11 cellular contexts compared by ENCODE assay signal in the genomic region with DNA sequence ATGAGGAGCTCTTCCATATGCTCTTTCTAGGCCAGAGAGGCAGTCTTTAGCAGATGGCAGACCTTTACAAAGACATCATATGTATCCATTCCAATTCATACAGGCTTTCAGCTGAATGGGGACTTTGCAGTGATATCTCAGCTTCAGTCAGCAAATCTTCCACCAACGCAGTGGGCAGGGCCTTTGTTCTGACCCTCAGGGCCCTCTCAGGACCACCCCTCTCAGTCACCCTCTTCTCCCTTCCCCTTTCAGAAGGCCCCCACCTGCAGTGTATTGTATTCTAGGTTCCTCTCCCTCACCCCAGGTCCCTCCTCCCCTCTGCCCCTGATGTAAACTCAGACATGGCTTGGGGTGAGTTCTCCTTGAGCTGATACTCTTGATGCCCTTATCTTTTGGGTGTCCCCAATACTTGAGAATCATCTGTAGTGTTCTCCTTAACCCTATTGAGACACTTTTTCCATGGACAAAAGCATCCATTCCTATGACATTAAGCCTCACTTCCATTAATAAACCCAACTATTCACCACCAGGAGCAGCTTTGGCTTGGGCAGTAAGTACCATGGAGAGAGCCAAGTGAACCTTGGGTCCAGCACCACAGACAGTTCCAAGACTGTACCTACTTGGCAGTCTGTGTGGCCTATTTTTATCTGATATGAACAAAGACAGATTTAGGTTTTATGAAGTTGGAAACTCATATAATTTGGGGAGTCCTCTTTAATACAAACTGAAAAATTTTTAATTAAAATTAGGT.
A peak's percentile ranks its signal among the peaks of the same experiment; 100 is the strongest.
DNase-seq lines count a peak whose midpoint lies in the region; ATAC-seq, FAIRE-seq and TF ChIP-seq lines count a peak whose summit lies in the region.
"Had no signal": no experiment of that assay in that cellular context is flagged by ENCODE, and none has a peak within 500 bp of the region (broad histone marks: within the 10 kb centered on the region; RNA-seq: fewer than 3 reads in every experiment).

No MANE protein-coding gene starts in this region.

- CTCF ChIA-PET in MCF 10A (lab: Yijun Ruan, JAX) = interaction anchor here (0.5 to 3.6 kb wide), 9 partner anchors 8 to 1216 kb away, joined by 3 to 25 read pairs (median 4); no protein-coding TSS in a partner anchor

- no peak overlapping the region for H3K27ac Mint-ChIP-seq in MCF 10A (ENCODE audit: low read depth, unreplicated experiment)
- H3K27ac Mint-ChIP-seq: activated B cell treated with CpG ODN at 0.5 μM for 24 hours had no signal

- H3K36me3 ChIP-seq in breast epithelium (no peaks in the 10 kb centered on the region), gastroesophageal sphincter (no peaks in the 10 kb centered on the region)
- H3K36me3 ChIP-seq in effector memory CD4-positive, alpha-beta T cell (ENCODE audit: control insufficient read depth, insufficient read depth, low read length) = no peaks in the 10 kb centered on the region

- FAIRE-seq in urothelium cell line (lab: Jason Lieb, UNC) = peak; percentile 37

- intact Hi-C loops in MCF 10A (cut with micrococcal nuclease) (loop anchor here (2.0 kb wide), 1 partner anchor 130 kb away; no protein-coding TSS in a partner anchor), breast epithelium (cut with DNase I; ENCODE audit: low total_unique reads) (no loop called here)

- H3K4me1 Mint-ChIP-seq in MCF 10A (ENCODE audit: insufficient read depth, unreplicated experiment) = no peaks in the 10 kb centered on the region
- H3K4me1 Mint-ChIP-seq: activated B cell treated with CpG ODN at 0.5 μM for 24 hours had no signal

- no peak for TF ChIP-seq CTCF in MCF 10A (IDR thresholded peaks at IDR 0.05; ENCODE audit: unreplicated experiment)
- no peak for TF ChIP-seq CTCF in breast epithelium (IDR thresholded peaks at IDR 0.05)
- TF ChIP-seq CTCF in gastroesophageal sphincter (IDR thresholded peaks at IDR 0.05) = no peak

- POLR2A ChIA-PET in MCF 10A (lab: Yijun Ruan, JAX) = no interaction called here

- no peaks in the 10 kb centered on the region for H3K9me3 Mint-ChIP-seq in MCF 10A (ENCODE audit: unreplicated experiment)
- H3K9me3 Mint-ChIP-seq: activated B cell treated with CpG ODN at 0.5 μM for 24 hours had no signal

- H3K27me3 ChIP-seq in breast epithelium = no peaks in the 10 kb centered on the region
- H3K27me3 ChIP-seq in gastroesophageal sphincter = peaks cover 4% of the 10 kb centered on the region
- H3K27me3 ChIP-seq in effector memory CD4-positive, alpha-beta T cell (replicated peaks; ENCODE audit: control insufficient read depth, insufficient read depth, low read length, poor library complexity, severe bottlenecking) = no peaks in the 10 kb centered on the region

- peak; percentile 49 for DNase-seq in MCF 10A (ENCODE audit: unreplicated experiment)
- DNase-seq in breast epithelium (ENCODE audit: low spot score in 2 of 2) = no peak
- DNase-seq in UCSD-AML1 (lab: John Stamatoyannopoulos, UW; ENCODE audit: unreplicated experiment) = peak; percentile 8
- DNase-seq in urothelium cell line (ENCODE audit: low spot score) = peak; percentile 64
- no peak for DNase-seq in NCI-H1417 treated with DMSO at 0.1 percent for 48 hours (lab: John Stamatoyannopoulos, UW)
- DNase-seq in GDM1 (lab: John Stamatoyannopoulos, UW) = no peak
- DNase-seq in effector memory CD4-positive, alpha-beta T cell = no peak
- DNase-seq: activated B cell treated with CpG ODN at 0.5 μM for 24 hours, aorta, NCI-H2107 had no signal

- H3K9me3 ChIP-seq in breast epithelium (no peaks in the 10 kb centered on the region), gastroesophageal sphincter (no peaks in the 10 kb centered on the region)
- no peaks in the 10 kb centered on the region for H3K9me3 ChIP-seq in effector memory CD4-positive, alpha-beta T cell (ENCODE audit: control insufficient read depth, low read length)

- WGBS in gastroesophageal sphincter (ENCODE audit: low coverage in 1 of 2), 2 donors = 60 to 86% methylated on average over 1 of the region's 1 CpG

- H3K4me1 ChIP-seq in breast epithelium (no peaks in the 10 kb centered on the region), gastroesophageal sphincter (no peaks in the 10 kb centered on the region)
- no peaks in the 10 kb centered on the region for H3K4me1 ChIP-seq in effector memory CD4-positive, alpha-beta T cell (ENCODE audit: control insufficient read depth, insufficient read depth, low read length, poor library complexity, severe bottlenecking)

- H3K27ac ChIP-seq in breast epithelium = no peak overlapping the region
- no peak overlapping the region for H3K27ac ChIP-seq in gastroesophageal sphincter
- H3K27ac ChIP-seq in effector memory CD4-positive, alpha-beta T cell (ENCODE audit: insufficient read depth, low read length, poor library complexity, severe bottlenecking) = no peak overlapping the region

- peaks cover 59% of the 10 kb centered on the region for H3K27me3 Mint-ChIP-seq in MCF 10A (ENCODE audit: insufficient read depth, unreplicated experiment)

- H3K36me3 Mint-ChIP-seq in MCF 10A (ENCODE audit: insufficient read depth, unreplicated experiment) = no peaks in the 10 kb centered on the region

- no peak overlapping the region for H3K4me3 Mint-ChIP-seq in MCF 10A (ENCODE audit: unreplicated experiment)
- H3K4me3 Mint-ChIP-seq: activated B cell treated with CpG ODN at 0.5 μM for 24 hours had no signal

- ATAC-seq in gastroesophageal sphincter = peak; percentile 25

- TF ChIP-seq EP300 in gastroesophageal sphincter (IDR thresholded peaks at IDR 0.05) = no peak

- no TSS peak for BruUV-seq in MCF 10A (replicated peaks; lab: Mats Ljungman, UMichigan)

- H3K4me3 ChIP-seq in breast epithelium (no peak overlapping the region), gastroesophageal sphincter (no peak overlapping the region)
- H3K4me3 ChIP-seq in effector memory CD4-positive, alpha-beta T cell (ENCODE audit: insufficient read depth, low read depth, low read length, poor library complexity, severe bottlenecking) = no peak overlapping the region

- TF ChIP-seq POLR2A in breast epithelium (IDR thresholded peaks at IDR 0.05) = no peak
- no peak for TF ChIP-seq POLR2A in gastroesophageal sphincter (IDR thresholded peaks at IDR 0.05)

Comparison
In these comparisons a context has a peak if more than half of its experiments do, and no peak if none do; other contexts are left out.
1. DNase-seq: peak in MCF 10A (single experiment), UCSD-AML1 (single experiment) and urothelium cell line (single experiment); none in breast epithelium (0 of 2), NCI-H1417 treated with DMSO at 0.1 percent for 48 hours (single experiment), GDM1 (single experiment) and effector memory CD4-positive, alpha-beta T cell (0 of 3).